Comparison of ENCODE assay signal across 8 cellular contexts in genomic region chr19:53333466-53334449, GRCh38. TPM values are rescaled to one million over a fixed set of nuclear protein-coding genes. Genes with fewer than 3 reads are reported as not detected.
DNase-seq lines count a peak whose midpoint lies in the region; TF ChIP-seq lines count a peak whose summit lies in the region.

TSS of gene ZNF845 (plus strand) at chr19:53333749. CDS start at chr19:53341308, 7,559 bp downstream.

- H3K36me3 ChIP-seq in GM23248 (ENCODE audit: low read depth) (no peaks in the 10 kb centered on the region), stomach (peaks cover 0 to 21% (median 19%) of the 10 kb centered on the region in 4 donors)

- H3K79me2 ChIP-seq in GM23248 (ENCODE audit: insufficient read depth) = peaks cover 45% of the 10 kb centered on the region

- no peaks in the 10 kb centered on the region for H4K20me1 ChIP-seq in GM23248 (ENCODE audit: insufficient read depth)

- no peaks in the 10 kb centered on the region for H3K27me3 Mint-ChIP-seq in neural crest cell (ENCODE audit: low read depth)

- intact Hi-C loops in stomach (cut with DNase I; ENCODE audit: low total_unique reads) = loop anchor here (10.0 kb wide), 1 partner anchor 139 kb away; the partner anchor contains the start of gene ZNF665

- no peak for TF ChIP-seq CTCF in RWPE1 (conservative IDR thresholded peaks at IDR 0.05; ENCODE audit: low read depth)
- no peak for TF ChIP-seq CTCF in fibroblast of villous mesenchyme (IDR thresholded peaks at IDR 0.05; ENCODE audit: insufficient read depth, low read depth, low read length)
- TF ChIP-seq CTCF in neural crest cell (conservative IDR thresholded peaks at IDR 0.05) = no peak
- TF ChIP-seq CTCF in stomach (IDR thresholded peaks at IDR 0.05) = no peak

- peak within 1 kb of the TSS; percentile 94 for H3K4me3 Mint-ChIP-seq in neural crest cell

- H3K4me2 ChIP-seq in GM23248 (ENCODE audit: unreplicated experiment) = peak within 1 kb of the TSS; percentile 91

- CTCF ChIA-PET in RWPE1 (lab: Yijun Ruan, JAX) = no interaction called here

- H3K9me3 ChIP-seq in GM23248 (ENCODE audit: low read depth) = no peaks in the 10 kb centered on the region
- peaks cover 0 to 17% (median 8%) of the 10 kb centered on the region in 4 donors for H3K9me3 ChIP-seq in stomach

- TF ChIP-seq EP300 in stomach (IDR thresholded peaks at IDR 0.05) = no peak

- H3K36me3 Mint-ChIP-seq in neural crest cell (ENCODE audit: low read depth) = peaks cover 7% of the 10 kb centered on the region

- in situ Hi-C loops in GM23248 (cut with MboI) = no loop called here

- H3K4me3 ChIP-seq in GM23248 (peak within 1 kb of the TSS; percentile 97), fibroblast of villous mesenchyme (ENCODE audit: low read depth, low read length) (peak within 1 kb of the TSS; percentile 95), stomach (peak within 1 kb of the TSS; percentile 68 to 87 (median 70))

- POLR2A ChIA-PET in RWPE1 (lab: Yijun Ruan, JAX; ENCODE audit: low non-redundant PET) = no interaction called here

- peaks cover 7% of the 10 kb centered on the region for H3K9me3 Mint-ChIP-seq in neural crest cell

- H3F3A ChIP-seq in GM23248 (ENCODE audit: insufficient read depth) = no peaks in the 10 kb centered on the region

- WGBS in GM23248 (ENCODE audit: low coverage in 1 of 2, low lambda C conversion rate in 2 of 2, missing lambda C conversion rate in 2 of 2), 2 experiments = 1% methylated on average over 59 to 61 of the region's 61 CpGs
- 1% methylated on average over 51 to 61 of the region's 61 CpGs for WGBS in stomach, 5 donors

- TF ChIP-seq POLR2A in stomach (IDR thresholded peaks at IDR 0.05) = no peak

- H3K4me1 Mint-ChIP-seq in neural crest cell = peaks cover 16% of the 10 kb centered on the region

- H3K27ac Mint-ChIP-seq in neural crest cell (ENCODE audit: unreplicated experiment) = peak within 1 kb of the TSS; percentile 93

- DNase-seq in EH (ENCODE audit: low read depth) (peak; percentile 95), GM23248 (peak; percentile 96), LHCN-M2 (ENCODE audit: low read depth) (peak; percentile 88), RWPE1 (ENCODE audit: low spot score) (peak; percentile 86), fibroblast of villous mesenchyme (ENCODE audit: low read depth) (peak; percentile 92), neural crest cell (ENCODE audit: low read depth, low spot score) (peak; percentile 97), stomach (peak; percentile 98)
- DNase-seq in activated effector memory CD4-positive, alpha-beta T cell treated with Interleukin-2 at 50 U/mL for 16 hours = peak; percentile 97

- H3K27me3 ChIP-seq in GM23248 (replicated peaks; ENCODE audit: insufficient read depth) = no peaks in the 10 kb centered on the region
- H3K27me3 ChIP-seq in stomach = peaks cover 0 to 4% (median 0%) of the 10 kb centered on the region in 3 donors

- H3K9ac ChIP-seq in GM23248 = peak within 1 kb of the TSS; percentile 88

- peak within 1 kb of the TSS; percentile 95 for H2AFZ ChIP-seq in GM23248

- no peaks in the 10 kb centered on the region for H3K9me2 ChIP-seq in GM23248 (ENCODE audit: insufficient read depth)

- H3K4me1 ChIP-seq in GM23248 (ENCODE audit: insufficient read depth) = 0 out of 2 replicates have a peak, but pooled peaks cover 6% of the 10 kb centered on the region
- H3K4me1 ChIP-seq in stomach = peaks cover 0 to 28% (median 17%) of the 10 kb centered on the region in 4 donors

- H3K27ac ChIP-seq in GM23248 (peak within 1 kb of the TSS; percentile 63), RWPE1 (peak within 1 kb of the TSS; percentile 85), stomach (peak within 1 kb of the TSS; percentile 75 to 83 (median 79))

RNA-seq across cellular contexts. Expression of gene ZNF845, which starts in this region (rescaled TPM):
- total RNA-seq in GM23248 (2014; rRNA removed; shearing (Covaris generic)) = 5.2 and 7.5 TPM in 2 replicates
- polyA plus RNA-seq in GM23248 (2016; fragmentation: Nextera tagmentation; extraction: Ambion mirVana) (3.1 and 3.5 TPM in 2 replicates), stomach (1 to 10 TPM; 1.6 to 2.6 (median 2.4) TPM)
- total RNA-seq in LHCN-M2 (2014; rRNA removed) (8.5 and 9.8 TPM in 2 replicates), fibroblast of villous mesenchyme (5.5 and 9.5 TPM in 2 replicates), neural crest cell (7.9 and 8.2 TPM in 2 replicates), stomach (10 to 100 TPM in 3 of 5 donors, 1 to 10 TPM in 2; 1.2 to 28.6 (median 10.8) TPM)
- polyA plus RNA-seq in LHCN-M2 (2012) = 1.6 TPM

Comparison
In these comparisons a context has a peak if more than half of its experiments do, and no peak if none do; other contexts are left out.
1. Peak in every context shown above with its lines: DNase-seq, H3K4me3 ChIP-seq and H3K27ac ChIP-seq.